ENCODE assay signal across 8 cellular contexts in the genomic region with DNA sequence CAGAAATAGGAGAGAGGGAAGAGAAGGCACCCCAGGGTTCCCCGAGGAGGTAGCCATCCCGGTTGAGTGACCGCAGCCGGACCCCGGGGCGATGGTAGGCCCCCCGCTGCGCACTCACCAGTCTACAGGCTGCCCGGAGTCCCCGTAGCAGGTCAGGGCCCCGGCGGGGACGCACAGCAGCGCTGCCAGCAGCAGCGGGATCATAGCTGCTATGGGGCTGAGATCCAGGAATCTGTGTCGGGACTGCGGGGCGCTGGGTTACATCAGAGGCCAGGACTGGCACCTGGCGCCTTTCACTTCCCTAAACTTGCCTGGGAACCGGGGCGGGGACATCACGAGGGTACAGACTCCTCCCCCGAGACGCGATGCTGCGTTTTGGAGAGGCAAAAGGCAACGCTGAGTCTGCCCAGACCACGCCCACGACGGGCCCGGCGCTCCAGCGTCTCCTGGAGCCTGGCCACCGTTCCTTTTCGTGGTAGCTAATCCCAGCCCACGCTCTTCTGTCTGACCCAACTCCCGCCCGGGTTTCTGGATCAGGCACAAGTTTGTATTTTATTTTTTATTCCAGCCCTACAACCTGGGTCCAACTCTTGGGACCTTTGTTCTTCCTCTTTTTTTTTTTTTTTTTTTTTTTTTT. TPM values are rescaled to one million over a fixed set of nuclear protein-coding genes. Genes with fewer than 3 reads are reported as not detected.
DNase-seq lines count a peak whose midpoint lies in the region; ATAC-seq and TF ChIP-seq lines count a peak whose summit lies in the region.

A gene with protein sequence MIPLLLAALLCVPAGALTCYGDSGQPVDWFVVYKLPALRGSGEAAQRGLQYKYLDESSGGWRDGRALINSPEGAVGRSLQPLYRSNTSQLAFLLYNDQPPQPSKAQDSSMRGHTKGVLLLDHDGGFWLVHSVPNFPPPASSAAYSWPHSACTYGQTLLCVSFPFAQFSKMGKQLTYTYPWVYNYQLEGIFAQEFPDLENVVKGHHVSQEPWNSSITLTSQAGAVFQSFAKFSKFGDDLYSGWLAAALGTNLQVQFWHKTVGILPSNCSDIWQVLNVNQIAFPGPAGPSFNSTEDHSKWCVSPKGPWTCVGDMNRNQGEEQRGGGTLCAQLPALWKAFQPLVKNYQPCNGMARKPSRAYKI (minus strand): TSS at position 278 of the 637 bp plus-strand sequence. CDS start 74 bp downstream, at position 204.

- peaks cover 11 to 15% of the 10 kb centered on the region in 2 donors for H3K36me3 Mint-ChIP-seq in activated naive CD4-positive, alpha-beta T cell treated with anti-CD3 and anti-CD28 coated beads, Interleukin-2, amount 50 U/mL, for 72 hours

- intact Hi-C loops in testis (cut with DNase I; ENCODE audit: low total_unique reads), result no loop called here

- peak within 1 kb of the TSS; percentile 67 to 86 for H3K27ac ChIP-seq in testis

- ATAC-seq in SK-N-SH treated with all-trans-retinoic acid at 6 μM for 48 hours (peak; percentile 93), omental fat pad (ENCODE audit: low FRiP score) (peak; percentile 94)
- peak; percentile 73 to 83 for ATAC-seq in activated naive CD4-positive, alpha-beta T cell treated with anti-CD3 and anti-CD28 coated beads, Interleukin-2, amount 50 U/mL, for 72 hours

- no peak for TF ChIP-seq CTCF in HFF-Myc (IDR thresholded peaks at IDR 0.05; ENCODE audit: low read depth, low read length, missing control alignments)
- TF ChIP-seq CTCF in NB4 (IDR thresholded peaks at IDR 0.05; ENCODE audit: low read depth, low read length), result no peak
- TF ChIP-seq CTCF in omental fat pad (IDR thresholded peaks at IDR 0.05), result no peak
- TF ChIP-seq CTCF in testis (IDR thresholded peaks at IDR 0.05), result no peak

- H3K4me3 ChIP-seq in HFF-Myc (replicated peaks; ENCODE audit: low read depth, low read length) (peak within 1 kb of the TSS; percentile 71), NB4 (ENCODE audit: low read depth, low read length) (peak within 1 kb of the TSS; percentile 55), testis (peak within 1 kb of the TSS; percentile 63 to 78)

- no peaks in the 10 kb centered on the region for H3K36me3 ChIP-seq in testis (ENCODE audit: low read depth, missing control alignments)

- TF ChIP-seq POLR2A in NB4 (IDR thresholded peaks at IDR 0.05; ENCODE audit: extremely low read depth, insufficient read length) (peak; percentile 44), testis (IDR thresholded peaks at IDR 0.05) (peak; percentile 11)

- peaks cover 0 to 5% of the 10 kb centered on the region in 2 donors for H3K9me3 Mint-ChIP-seq in activated naive CD4-positive, alpha-beta T cell treated with anti-CD3 and anti-CD28 coated beads, Interleukin-2, amount 50 U/mL, for 72 hours

- no peaks in the 10 kb centered on the region for H3K27me3 ChIP-seq in testis

- H3K9me3 ChIP-seq in testis, result no peaks in the 10 kb centered on the region

- WGBS in testis, 2 donors, result 1 to 2% methylated on average over 16 to 36 of the region's 38 CpGs

- peaks cover 8% of the 10 kb centered on the region for H3K4me1 ChIP-seq in testis

- H3K27ac Mint-ChIP-seq in activated naive CD4-positive, alpha-beta T cell treated with anti-CD3 and anti-CD28 coated beads, Interleukin-2, amount 50 U/mL, for 72 hours, result peak within 1 kb of the TSS; percentile 88 to 95

- DNase-seq in GF-D8 (lab: John Stamatoyannopoulos, UW), result peak; percentile 91
- peak; percentile 71 for DNase-seq in HFF-Myc (ENCODE audit: extremely low read depth, low read depth)
- peak; percentile 95 for DNase-seq in NB4 (ENCODE audit: low read depth)
- peak; percentile 92 to 94 for DNase-seq in activated naive CD4-positive, alpha-beta T cell treated with anti-CD3 and anti-CD28 coated beads, Interleukin-2, amount 50 U/mL, for 72 hours (ENCODE audit: low spot score in 2 of 2)
- DNase-seq in glomerular endothelial cell (ENCODE audit: extremely low read depth, low read depth, low spot score), result peak; percentile 27
- DNase-seq in omental fat pad (ENCODE audit: low spot score), result peak; percentile 79
- DNase-seq in testis, result peak; percentile 96

TF ChIP-seq in SK-N-SH treated with all-trans-retinoic acid at 6 μM for 48 hours, 23 proteins besides CTCF, POLR2A, EP300 and RAD21:
- no peak for TF ChIP-seq ZFP30 (CRISPR knock-in tag; IDR thresholded peaks at IDR 0.05)
- TF ChIP-seq ZNF70 (CRISPR knock-in tag; IDR thresholded peaks at IDR 0.05), result no peak
- no peak for TF ChIP-seq ARNTL (CRISPR knock-in tag; IDR thresholded peaks at IDR 0.05; ENCODE audit: borderline replicate concordance, low read depth)
- TF ChIP-seq TCF4 (CRISPR knock-in tag; IDR thresholded peaks at IDR 0.05; ENCODE audit: borderline replicate concordance), result no peak
- no peak for TF ChIP-seq ZFP3 (CRISPR knock-in tag; IDR thresholded peaks at IDR 0.05)
- no peak for TF ChIP-seq ZNF8 (CRISPR knock-in tag; IDR thresholded peaks at IDR 0.05)

RNA-seq across cellular contexts. Expression of the gene that starts here (rescaled TPM):
- 10 to 100 TPM; 26.0 to 31.6 TPM for total RNA-seq in activated naive CD4-positive, alpha-beta T cell treated with anti-CD3 and anti-CD28 coated beads, Interleukin-2, amount 50 U/mL, for 72 hours
- total RNA-seq in glomerular endothelial cell (40.1 and 56.4 TPM in 2 replicates), omental fat pad (10 to 100 TPM; 24.6 to 36.9 (median 28.4) TPM), testis (10 to 100 TPM in 1 of 2 donors, 1 to 10 TPM in 1; 9.0 to 17.4 TPM)
- polyA plus RNA-seq in testis (ENCODE audit: insufficient read depth, low read depth, low replicate concordance), result 17.7 TPM

Comparison
In these comparisons a context has a peak if more than half of its experiments do, and no peak if none do; other contexts are left out.
1. Peak in every context shown above with its lines: DNase-seq, ATAC-seq, H3K4me3 ChIP-seq and H3K27ac ChIP-seq.
2. DNase-seq: peak in every context shown above with its lines; median percentile 96 in testis; 95 in NB4; 93 in activated naive CD4-positive, alpha-beta T cell treated with anti-CD3 and anti-CD28 coated beads, Interleukin-2, amount 50 U/mL, for 72 hours; 91 in GF-D8; 79 in omental fat pad; 71 in HFF-Myc; 27 in glomerular endothelial cell.